1 cellular context compared by ENCODE assay signal in genomic region chr9:136370037-136370436, GRCh38.
TF ChIP-seq lines count a peak whose summit lies in the region.

No MANE protein-coding gene starts in this region.

TF ChIP-seq in K562, 482 proteins besides CTCF, POLR2A, EP300 and RAD21:
- TF ChIP-seq THRA (IDR thresholded peaks at IDR 0.05) (no peak), RBFOX2 (IDR thresholded peaks at IDR 0.05; ENCODE audit: low read depth, low read length) (0 out of 2 replicates have a peak, but pooled peaks have one; percentile 49)
